Comparison of ENCODE assay signal across 21 cellular contexts in genomic region chr4:7814451-7814850, GRCh38.
DNase-seq lines count a peak whose midpoint lies in the region; ATAC-seq, FAIRE-seq and TF ChIP-seq lines count a peak whose summit lies in the region.
"Had no signal": no experiment of that assay in that cellular context is flagged by ENCODE, and none has a peak within 500 bp of the region (broad histone marks: within the 10 kb centered on the region; RNA-seq: fewer than 3 reads in every experiment).

No MANE protein-coding gene starts in this region.

- peaks cover 69% of the 10 kb centered on the region for H3K36me3 ChIP-seq in GM23248 (ENCODE audit: low read depth)
- H3K36me3 ChIP-seq in bronchial epithelial cell (ENCODE audit: control insufficient read depth, insufficient read depth, low read length) = peaks cover 8% of the 10 kb centered on the region
- peaks cover 0 to 40% (median 7%) of the 10 kb centered on the region in 4 donors for H3K36me3 ChIP-seq in sigmoid colon

- H3K27me3 ChIP-seq in GM23248 (replicated peaks; ENCODE audit: insufficient read depth) (no peaks in the 10 kb centered on the region), bronchial epithelial cell (ENCODE audit: control insufficient read depth, insufficient read depth, low read length) (no peaks in the 10 kb centered on the region), sigmoid colon (no peaks in the 10 kb centered on the region), right cardiac atrium (ENCODE audit: control insufficient read depth, insufficient read depth) (no peaks in the 10 kb centered on the region)
- H3K27me3 ChIP-seq: BLaER1 had no signal

- ATAC-seq in right cardiac atrium (no peak), HG02642 (IDR thresholded peaks at IDR 0.05; ENCODE audit: poor library complexity, unreplicated experiment) (no peak), HG02938 (IDR thresholded peaks at IDR 0.05; ENCODE audit: unreplicated experiment) (no peak)

- peaks cover 47% of the 10 kb centered on the region for H3K4me1 ChIP-seq in GM23248 (ENCODE audit: insufficient read depth)
- peaks cover 0 to 80% (median 62%) of the 10 kb centered on the region in 4 donors for H3K4me1 ChIP-seq in sigmoid colon
- peaks cover 8% of the 10 kb centered on the region for H3K4me1 ChIP-seq in right cardiac atrium (ENCODE audit: control insufficient read depth, insufficient read depth, low read length)
- H3K4me1 ChIP-seq: BLaER1 had no signal

- H4K20me1 ChIP-seq in GM23248 (ENCODE audit: insufficient read depth) = no peaks in the 10 kb centered on the region
- H4K20me1 ChIP-seq: BLaER1 had no signal

- intact Hi-C loops in sigmoid colon (cut with DNase I) = no loop called here
- intact Hi-C loops in right cardiac atrium (cut with DNase I) = no loop called here

- FAIRE-seq in bronchial epithelial cell (lab: Jason Lieb, UNC) = peak; percentile 52
- FAIRE-seq: A204.1, HepG2 had no signal

- H3K9me3 ChIP-seq in GM23248 (ENCODE audit: low read depth) (no peaks in the 10 kb centered on the region), sigmoid colon (no peaks in the 10 kb centered on the region), right cardiac atrium (ENCODE audit: control insufficient read depth, low read length) (no peaks in the 10 kb centered on the region)
- H3K9me3 ChIP-seq: BLaER1 had no signal

- H3K9me2 ChIP-seq in GM23248 (ENCODE audit: insufficient read depth) = no peaks in the 10 kb centered on the region

- peak overlapping the region; percentile 67 for H3K27ac ChIP-seq in GM23248
- H3K27ac ChIP-seq in sigmoid colon = peak overlapping the region in 3 of 4 donors; percentile 81 to 86 (median 86)
- no peak overlapping the region for H3K27ac ChIP-seq in right cardiac atrium (ENCODE audit: low read length)
- H3K27ac ChIP-seq: BLaER1, KMS-11, PC-9, RWPE1 had no signal

- DNase-seq in GM23248 (no peak), bronchial epithelial cell (ENCODE audit: low read depth) (no peak), mesenteric fat pad (ENCODE audit: low spot score) (peak; percentile 75), sigmoid colon (peak; percentile 53), right cardiac atrium (no peak), NCI-H510A treated with DMSO at 0.1 percent for 48 hours (lab: John Stamatoyannopoulos, UW) (no peak)
- DNase-seq: CD4-positive, alpha-beta memory T cell; DMS153; GDM1; GOT3; MV-4-11; NCI-H1694 treated with DMSO at 0.1 percent for 48 hours; NCI-H524 treated with DMSO at 0.1 percent for 48 hours; PC-9 had no signal

- H3K79me2 ChIP-seq in GM23248 (ENCODE audit: insufficient read depth) = peaks cover 88% of the 10 kb centered on the region

- TF ChIP-seq CTCF in bronchial epithelial cell (IDR thresholded peaks at IDR 0.05; ENCODE audit: insufficient read depth, low read length, severe bottlenecking) = no peak
- no peak for TF ChIP-seq CTCF in sigmoid colon (IDR thresholded peaks at IDR 0.05)

- H3F3A ChIP-seq in GM23248 (ENCODE audit: insufficient read depth) = peaks cover 73% of the 10 kb centered on the region

- WGBS in GM23248 (ENCODE audit: low coverage in 1 of 2, low lambda C conversion rate in 2 of 2, missing lambda C conversion rate in 2 of 2), 2 experiments = 85 to 91% methylated on average over 15 of the region's 15 CpGs
- WGBS in sigmoid colon, 2 donors = 92 to 95% methylated on average over 14 to 15 of the region's 15 CpGs
- WGBS in right cardiac atrium = 88% methylated on average over 15 of the region's 15 CpGs

- H3K4me3 ChIP-seq in GM23248 = no peak overlapping the region
- H3K4me3 ChIP-seq in bronchial epithelial cell (ENCODE audit: low read depth, low read length) = no peak overlapping the region
- H3K4me3 ChIP-seq in sigmoid colon = no peak overlapping the region
- no peak overlapping the region for H3K4me3 ChIP-seq in right cardiac atrium (ENCODE audit: low read length)
- H3K4me3 ChIP-seq: BLaER1, PC-9 had no signal

- H3K9ac ChIP-seq in GM23248 = 0 out of 2 replicates have a peak overlapping the region, but pooled peaks have one; percentile 1
- H3K9ac ChIP-seq: BLaER1, KMS-11 had no signal

- H2AFZ ChIP-seq in GM23248 = no peak overlapping the region
- H2AFZ ChIP-seq: PC-9 had no signal

- H3K4me2 ChIP-seq in GM23248 (ENCODE audit: unreplicated experiment) = no peak overlapping the region
- H3K4me2 ChIP-seq: BLaER1, KMS-11, PC-9 had no signal

- no peak for TF ChIP-seq EP300 in sigmoid colon (IDR thresholded peaks at IDR 0.05)

- TF ChIP-seq POLR2A in sigmoid colon (IDR thresholded peaks at IDR 0.05) = no peak

- in situ Hi-C loops in GM23248 (cut with MboI) = no loop called here

Comparison
In these comparisons a context has a peak if more than half of its experiments do, and no peak if none do; other contexts are left out.
1. DNase-seq: peak in mesenteric fat pad (single experiment) and sigmoid colon (single experiment); none in GM23248 (single experiment), bronchial epithelial cell (single experiment), right cardiac atrium (0 of 3) and NCI-H510A treated with DMSO at 0.1 percent for 48 hours (single experiment).